Comparison of ENCODE assay signal across 15 cellular contexts in genomic region chr2:68429311-68429826, GRCh38. TPM values are rescaled to one million over a fixed set of nuclear protein-coding genes. Genes with fewer than 3 reads are reported as not detected.
DNase-seq lines count a peak whose midpoint lies in the region; ATAC-seq lines count a peak whose summit lies in the region.
"Had no signal": no experiment of that assay in that cellular context is flagged by ENCODE, and none has a peak within 500 bp of the region (broad histone marks: within the 10 kb centered on the region; RNA-seq: fewer than 3 reads in every experiment).

No MANE protein-coding gene starts in this region.

- H3K36me3 Mint-ChIP-seq in activated CD4-positive, alpha-beta T cell treated with anti-CD3 and anti-CD28 coated beads, Interleukin-2, amount 10 ng/mL, durations not matched to agents 24 days and 14 days (ENCODE audit: low read depth), result no peaks in the 10 kb centered on the region
- H3K36me3 Mint-ChIP-seq: CD4-positive, alpha-beta memory T cell had no signal

- no peaks in the 10 kb centered on the region for H3K9me3 Mint-ChIP-seq in activated CD4-positive, alpha-beta T cell treated with anti-CD3 and anti-CD28 coated beads, Interleukin-2, amount 10 ng/mL, durations not matched to agents 24 days and 14 days

- intact Hi-C loops in activated CD4-positive, alpha-beta T cell treated with anti-CD3 and anti-CD28 coated beads, Interleukin-2, amount 10 ng/mL, durations not matched to agents 24 days and 14 days (cut with micrococcal nuclease), result no loop called here

- H3K4me1 Mint-ChIP-seq in activated CD4-positive, alpha-beta T cell treated with anti-CD3 and anti-CD28 coated beads, Interleukin-2, amount 10 ng/mL, durations not matched to agents 24 days and 14 days, result peaks cover 1% of the 10 kb centered on the region

- ATAC-seq in GM19035 (IDR thresholded peaks at IDR 0.05; ENCODE audit: unreplicated experiment), result no peak

- no peak overlapping the region for H3K27ac Mint-ChIP-seq in activated CD4-positive, alpha-beta T cell treated with anti-CD3 and anti-CD28 coated beads, Interleukin-2, amount 10 ng/mL, durations not matched to agents 24 days and 14 days

- H3K27ac ChIP-seq in epithelial cell of prostate, result peak overlapping the region; percentile 61
- H3K27ac ChIP-seq: 22Rv1 had no signal

- peak; percentile 41 for DNase-seq in activated CD4-positive, alpha-beta T cell treated with anti-CD3 and anti-CD28 coated beads, Interleukin-2, amount 10 ng/mL, durations not matched to agents 24 days and 14 days
- DNase-seq in activated CD4-positive, alpha-beta T cell treated with anti-CD3 and anti-CD28 coated beads, Interleukin-2, amount 50 U/mL, for 48 hours, result no peak
- DNase-seq in OCI-M1 (lab: John Stamatoyannopoulos, UW) (peak; percentile 60), epithelial cell of prostate (ENCODE audit: low read depth, low spot score) (no peak), putamen (ENCODE audit: low spot score) (peak; percentile 30), RPMI8226 (no peak), dedifferentiated amniotic fluid mesenchymal stem cell (ENCODE audit: extremely low spot score) (no peak)
- DNase-seq: CD4-positive, alpha-beta memory T cell; NCI-H1417 treated with DMSO at 0.1 percent for 48 hours; NCI-H187 treated with DMSO at 0.1 percent for 48 hours; NCI-H446; SHP77 treated with DMSO at 0.1 percent for 48 hours; SK-N-SH had no signal

- peaks cover 2% of the 10 kb centered on the region for H3K27me3 Mint-ChIP-seq in activated CD4-positive, alpha-beta T cell treated with anti-CD3 and anti-CD28 coated beads, Interleukin-2, amount 10 ng/mL, durations not matched to agents 24 days and 14 days

- H3K4me3 Mint-ChIP-seq in activated CD4-positive, alpha-beta T cell treated with anti-CD3 and anti-CD28 coated beads, Interleukin-2, amount 10 ng/mL, durations not matched to agents 24 days and 14 days, result no peak overlapping the region
- H3K4me3 Mint-ChIP-seq: CD4-positive, alpha-beta memory T cell had no signal

RNA-seq across cellular contexts. Expression of gene FBXO48, which starts 37.7 kb away (rescaled TPM):
- 1.2 TPM in 2 replicates for total RNA-seq in activated CD4-positive, alpha-beta T cell treated with anti-CD3 and anti-CD28 coated beads, Interleukin-2, amount 10 ng/mL, durations not matched to agents 24 days and 14 days

RNA-seq across cellular contexts. Expression of gene APLF, which starts 38.0 kb away (rescaled TPM):
- total RNA-seq in activated CD4-positive, alpha-beta T cell treated with anti-CD3 and anti-CD28 coated beads, Interleukin-2, amount 10 ng/mL, durations not matched to agents 24 days and 14 days, result 2.0 and 2.1 TPM in 2 replicates

Comparison
In these comparisons a context has a peak if more than half of its experiments do, and no peak if none do; other contexts are left out.
1. DNase-seq: peak in activated CD4-positive, alpha-beta T cell treated with anti-CD3 and anti-CD28 coated beads, Interleukin-2, amount 10 ng/mL, durations not matched to agents 24 days and 14 days (single experiment), OCI-M1 (single experiment) and putamen (single experiment); none in activated CD4-positive, alpha-beta T cell treated with anti-CD3 and anti-CD28 coated beads, Interleukin-2, amount 50 U/mL, for 48 hours (0 of 2), epithelial cell of prostate (single experiment), RPMI8226 (single experiment) and dedifferentiated amniotic fluid mesenchymal stem cell (single experiment).